3 cellular contexts compared by ENCODE assay signal in the genomic region with DNA sequence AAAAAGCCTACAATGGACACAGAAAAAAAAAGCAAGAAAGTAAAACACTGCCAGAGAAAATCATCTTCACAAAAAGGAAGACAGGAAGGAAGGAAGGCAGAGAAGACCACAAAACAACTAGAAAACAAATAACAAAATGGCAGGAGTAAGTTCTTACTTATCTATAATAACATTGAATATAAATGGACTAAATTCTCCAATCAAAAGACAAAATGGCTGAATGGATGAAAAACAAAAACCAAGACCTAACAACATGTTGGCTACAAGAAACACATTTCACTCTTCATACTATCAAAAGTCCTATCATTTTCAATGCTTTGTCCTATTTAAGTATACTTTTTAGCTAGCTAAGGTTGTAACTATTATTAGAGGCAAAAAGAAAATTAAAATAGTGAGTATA.
TF ChIP-seq lines count a peak whose summit lies in the region.

No MANE protein-coding gene starts in this region.

TF ChIP-seq in A549, 52 proteins besides CTCF, POLR2A, EP300 and RAD21:
- TF ChIP-seq ESRRA (IDR thresholded peaks at IDR 0.05; ENCODE audit: borderline replicate concordance, low read length) (no peak), PHF8 (IDR thresholded peaks at IDR 0.05; ENCODE audit: borderline replicate concordance, low read depth) (no peak), JUNB (IDR thresholded peaks at IDR 0.05) (no peak), MAFK (IDR thresholded peaks at IDR 0.05; ENCODE audit: partially characterized antibody) (no peak), HOXB13 (CRISPR knock-in tag; IDR thresholded peaks at IDR 0.05; ENCODE audit: low read depth) (no peak), NPAS2 (CRISPR knock-in tag; IDR thresholded peaks at IDR 0.05; ENCODE audit: borderline replicate concordance) (no peak), MYC (IDR thresholded peaks at IDR 0.05; ENCODE audit: borderline replicate concordance, low read length) (no peak), POLR2AphosphoS2 (conservative IDR thresholded peaks at IDR 0.05; ENCODE audit: low read length) (no peak), CHD4 (IDR thresholded peaks at IDR 0.05; ENCODE audit: borderline replicate concordance) (no peak), NR3C1 (IDR thresholded peaks at IDR 0.05) (no peak), BCL3 (IDR thresholded peaks at IDR 0.05) (no peak), FOXS1 (CRISPR knock-in tag; IDR thresholded peaks at IDR 0.05) (no peak), RFX5 (IDR thresholded peaks at IDR 0.05) (no peak), ATOH8 (CRISPR knock-in tag; IDR thresholded peaks at IDR 0.05; ENCODE audit: low read depth) (no peak), CBX8 (IDR thresholded peaks at IDR 0.05) (no peak), E2F6 (IDR thresholded peaks at IDR 0.05; ENCODE audit: borderline replicate concordance, low read depth) (no peak), ZSCAN20 (CRISPR knock-in tag; IDR thresholded peaks at IDR 0.05) (no peak), CHD2 (IDR thresholded peaks at IDR 0.05; ENCODE audit: low read length, partially characterized antibody) (no peak), RCOR1 (IDR thresholded peaks at IDR 0.05; ENCODE audit: low read depth, low read length) (no peak)
- TF ChIP-seq, protein P1, sequence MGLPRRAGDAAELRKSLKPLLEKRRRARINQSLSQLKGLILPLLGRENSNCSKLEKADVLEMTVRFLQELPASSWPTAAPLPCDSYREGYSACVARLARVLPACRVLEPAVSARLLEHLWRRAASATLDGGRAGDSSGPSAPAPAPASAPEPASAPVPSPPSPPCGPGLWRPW (IDR thresholded peaks at IDR 0.05) = no peak
TF ChIP-seq in A549: peak in this region for 0.

TF ChIP-seq in HCT116, 20 proteins besides CTCF, POLR2A, EP300 and RAD21:
- TF ChIP-seq TCF7L2 (IDR thresholded peaks at IDR 0.05; ENCODE audit: borderline replicate concordance, extremely low read depth, insufficient read depth, insufficient read length) (no peak), EZH2 (IDR thresholded peaks at IDR 0.05) (no peak), SRF (IDR thresholded peaks at IDR 0.05; ENCODE audit: low read depth) (no peak), YY1 (IDR thresholded peaks at IDR 0.05; ENCODE audit: extremely low read depth, insufficient replicate concordance, low read depth, low read length) (no peak), POLR2AphosphoS5 (IDR thresholded peaks at IDR 0.05; ENCODE audit: low read depth, low read length) (no peak), REST (IDR thresholded peaks at IDR 0.05; ENCODE audit: low read depth) (no peak), SIN3A (IDR thresholded peaks at IDR 0.05; ENCODE audit: low read depth) (no peak), CBX3 (IDR thresholded peaks at IDR 0.05; ENCODE audit: low read depth) (no peak), SP1 (IDR thresholded peaks at IDR 0.05; ENCODE audit: low read depth) (no peak), ELF1 (IDR thresholded peaks at IDR 0.05; ENCODE audit: borderline replicate concordance, low read depth) (no peak)
- TF ChIP-seq, protein P2, sequence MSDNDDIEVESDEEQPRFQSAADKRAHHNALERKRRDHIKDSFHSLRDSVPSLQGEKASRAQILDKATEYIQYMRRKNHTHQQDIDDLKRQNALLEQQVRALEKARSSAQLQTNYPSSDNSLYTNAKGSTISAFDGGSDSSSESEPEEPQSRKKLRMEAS (IDR thresholded peaks at IDR 0.05) = no peak

TF ChIP-seq in K562, 482 proteins besides CTCF, POLR2A, EP300 and RAD21:
- TF ChIP-seq, protein P3, sequence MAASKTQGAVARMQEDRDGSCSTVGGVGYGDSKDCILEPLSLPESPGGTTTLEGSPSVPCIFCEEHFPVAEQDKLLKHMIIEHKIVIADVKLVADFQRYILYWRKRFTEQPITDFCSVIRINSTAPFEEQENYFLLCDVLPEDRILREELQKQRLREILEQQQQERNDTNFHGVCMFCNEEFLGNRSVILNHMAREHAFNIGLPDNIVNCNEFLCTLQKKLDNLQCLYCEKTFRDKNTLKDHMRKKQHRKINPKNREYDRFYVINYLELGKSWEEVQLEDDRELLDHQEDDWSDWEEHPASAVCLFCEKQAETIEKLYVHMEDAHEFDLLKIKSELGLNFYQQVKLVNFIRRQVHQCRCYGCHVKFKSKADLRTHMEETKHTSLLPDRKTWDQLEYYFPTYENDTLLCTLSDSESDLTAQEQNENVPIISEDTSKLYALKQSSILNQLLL (CRISPR knock-in tag; IDR thresholded peaks at IDR 0.05; ENCODE audit: borderline replicate concordance) = no peak
- TF ChIP-seq COPS2 (conservative IDR thresholded peaks at IDR 0.05) (no peak), ZNF507 (tag; conservative IDR thresholded peaks at IDR 0.05) (peak; percentile 91)
